In genomic region chr19:41407271-41407670, GRCh38 we compare ENCODE assay signal across 10 cellular contexts. TPM values are rescaled to one million over a fixed set of nuclear protein-coding genes. Genes with fewer than 3 reads are reported as not detected.
A peak's percentile ranks its signal among the peaks of the same experiment; 100 is the strongest.
DNase-seq lines count a peak whose midpoint lies in the region; ATAC-seq and TF ChIP-seq lines count a peak whose summit lies in the region.
"Had no signal": no experiment of that assay in that cellular context is flagged by ENCODE, and none has a peak within 500 bp of the region (broad histone marks: within the 10 kb centered on the region; RNA-seq: fewer than 3 reads in every experiment).

No MANE protein-coding gene starts in this region.

- H3K36me3 ChIP-seq in BLaER1 treated with 17β-estradiol and CSF1 and Interleukin-3, amounts not matched to agents 10 nM and 100 nM, result peaks cover 13 to 47% (median 28%) of the 10 kb centered on the region in 11 experiments; a peak in 18 of 22 replicates
- no peaks in the 10 kb centered on the region for H3K36me3 ChIP-seq in endocrine pancreas (ENCODE audit: control insufficient read depth, insufficient read depth, low read length)
- no peaks in the 10 kb centered on the region; the same call in 1 of the 2 replicates for H3K36me3 ChIP-seq in Caco-2 (ENCODE audit: control insufficient read depth, insufficient read depth, low read length)

- peak overlapping the region; percentile 50 to 91 (median 81) for H3K4me2 ChIP-seq in BLaER1 treated with 17β-estradiol and CSF1 and Interleukin-3, amounts not matched to agents 10 nM and 100 nM

- CTCF ChIA-PET in Caco-2 (lab: Charles Lee), result interaction anchor here (1.1 kb wide), 1 partner anchor 22 kb away, joined by 3 read pairs; no protein-coding TSS in a partner anchor

- H3K9ac ChIP-seq in BLaER1 treated with 17β-estradiol and CSF1 and Interleukin-3, amounts not matched to agents 10 nM and 100 nM, result peak overlapping the region in 10 of 11 experiments; percentile 59 to 89 (median 82); a peak in 19 of 22 replicates
- peak overlapping the region; percentile 11 for H3K9ac ChIP-seq in endocrine pancreas (ENCODE audit: control insufficient read depth, insufficient read depth, low read length)

- H3K4me3 ChIP-seq in BLaER1 treated with 17β-estradiol and CSF1 and Interleukin-3, amounts not matched to agents 10 nM and 100 nM, result no peak overlapping the region
- no peak overlapping the region for H3K4me3 ChIP-seq in endocrine pancreas (ENCODE audit: control insufficient read depth, insufficient read depth, low read length)
- no peak overlapping the region for H3K4me3 ChIP-seq in Caco-2 (ENCODE audit: low read depth, low read length)

- H3K9me3 ChIP-seq in BLaER1 treated with 17β-estradiol and CSF1 and Interleukin-3, amounts not matched to agents 10 nM and 100 nM (replicated peaks in 1 of 11), result no peaks in the 10 kb centered on the region
- H3K9me3 ChIP-seq in endocrine pancreas (ENCODE audit: control insufficient read depth, low read length) (no peaks in the 10 kb centered on the region), Caco-2 (no peaks in the 10 kb centered on the region)

- peaks cover 47 to 95% (median 80%) of the 10 kb centered on the region in 10 experiments for H3K4me1 ChIP-seq in BLaER1 treated with 17β-estradiol and CSF1 and Interleukin-3, amounts not matched to agents 10 nM and 100 nM
- H3K4me1 ChIP-seq in endocrine pancreas (ENCODE audit: control insufficient read depth, insufficient read depth, low read length), result no peaks in the 10 kb centered on the region
- peaks cover 15% of the 10 kb centered on the region for H3K4me1 ChIP-seq in Caco-2

- H3K36me3 Mint-ChIP-seq in Caco-2 (ENCODE audit: insufficient read depth, unreplicated experiment), result peaks cover 13% of the 10 kb centered on the region

- no peak for TF ChIP-seq CTCF in Caco-2 (IDR thresholded peaks at IDR 0.05; ENCODE audit: insufficient read depth in 1 of 2, low read depth in 1 of 2, low read length in 1 of 2, severe bottlenecking in 1 of 2, unreplicated experiment in 1 of 2)

- no peaks in the 10 kb centered on the region; a peak in 1 of 22 replicates for H4K20me1 ChIP-seq in BLaER1 treated with 17β-estradiol and CSF1 and Interleukin-3, amounts not matched to agents 10 nM and 100 nM

- no peaks in the 10 kb centered on the region for H3K9me3 Mint-ChIP-seq in Caco-2 (ENCODE audit: unreplicated experiment)
- H3K9me3 Mint-ChIP-seq: T-helper 1 cell treated with Interleukin-12 subunit alpha and Interleukin-12 subunit beta and Interleukin-4 antibody, amounts not matched to agents 30 μg/mL and 1 μg/mL, for 36 hours had no signal

- H3K4me3 Mint-ChIP-seq in Caco-2 (ENCODE audit: unreplicated experiment), result no peak overlapping the region
- H3K4me3 Mint-ChIP-seq: T-helper 1 cell treated with Interleukin-12 subunit alpha and Interleukin-12 subunit beta and Interleukin-4 antibody, amounts not matched to agents 30 μg/mL and 1 μg/mL, for 36 hours had no signal

- POLR2A ChIA-PET in Caco-2 (lab: Charles Lee), result no interaction called here

- no peaks in the 10 kb centered on the region for H3K27me3 ChIP-seq in BLaER1 treated with 17β-estradiol and CSF1 and Interleukin-3, amounts not matched to agents 10 nM and 100 nM
- H3K27me3 ChIP-seq in endocrine pancreas (ENCODE audit: control insufficient read depth, insufficient read depth, low read length) (no peaks in the 10 kb centered on the region), Caco-2 (replicated peaks; ENCODE audit: control insufficient read depth, insufficient read depth, low read length) (no peaks in the 10 kb centered on the region)

- H3K4me1 Mint-ChIP-seq in Caco-2 (ENCODE audit: low read depth, unreplicated experiment), result peaks cover 16% of the 10 kb centered on the region

- intact Hi-C loops in posterior vena cava (cut with DNase I), result no loop called here
- intact Hi-C loops in Caco-2 (cut with micrococcal nuclease; ENCODE audit: unreplicated experiment), result no loop called here

- H3K27ac ChIP-seq in BLaER1 treated with 17β-estradiol and CSF1 and Interleukin-3, amounts not matched to agents 10 nM and 100 nM, result peak overlapping the region; percentile 88 to 99 (median 96); a peak in 21 of 22 replicates

- DNase-seq in MV-4-11 (lab: John Stamatoyannopoulos, UW), result peak; percentile 88
- DNase-seq in medulla oblongata (ENCODE audit: extremely low spot score), result peak; percentile 21
- no peak for DNase-seq in posterior vena cava (ENCODE audit: low spot score)
- no peak for DNase-seq in nucleus accumbens (lab: John Stamatoyannopoulos, UW)
- no peak for DNase-seq in Caco-2
- DNase-seq: NCI-H748 treated with DMSO at 0.1 percent for 48 hours had no signal

- no peaks in the 10 kb centered on the region for H3K27me3 Mint-ChIP-seq in Caco-2 (ENCODE audit: insufficient read depth, unreplicated experiment)

- no TSS peak for BruUV-seq in Caco-2 (replicated peaks; lab: Mats Ljungman, UMichigan)

- no peak overlapping the region for H3K27ac Mint-ChIP-seq in Caco-2 (ENCODE audit: unreplicated experiment)
- H3K27ac Mint-ChIP-seq: T-helper 1 cell treated with Interleukin-12 subunit alpha and Interleukin-12 subunit beta and Interleukin-4 antibody, amounts not matched to agents 30 μg/mL and 1 μg/mL, for 36 hours had no signal

- ATAC-seq in GM19324 (IDR thresholded peaks at IDR 0.05; ENCODE audit: low FRiP score, unreplicated experiment), result no peak

RNA-seq across cellular contexts. Expression of gene BCKDHA, which starts 9.7 kb away (rescaled TPM):
- total RNA-seq in posterior vena cava, result 10 to 100 TPM in 1 of 2 donors, 1 to 10 TPM in 1; 8.5 to 15.7 TPM
- total RNA-seq in Caco-2 (2022), result 9.4 and 19.4 TPM in 2 replicates

RNA-seq across cellular contexts. Expression of gene EXOSC5, which starts 10.1 kb away (rescaled TPM):
- total RNA-seq in posterior vena cava, result 1 to 10 TPM; 7.2 to 7.3 TPM
- total RNA-seq in Caco-2 (2022), result 36.6 and 37.3 TPM in 2 replicates

RNA-seq across cellular contexts. Expression of gene B3GNT8, which starts 19.9 kb away (rescaled TPM):
- total RNA-seq in posterior vena cava (1 to 10 TPM; 3.3 to 4.2 TPM), Caco-2 (2022) (3.1 and 3.7 TPM in 2 replicates)

RNA-seq across cellular contexts. Expression of gene TMEM91, which starts 30.9 kb away (rescaled TPM):
- total RNA-seq in posterior vena cava (1 to 10 TPM; 6.4 to 8.3 TPM), Caco-2 (2022) (1.4 and 2.2 TPM in 2 replicates)

RNA-seq across cellular contexts. Expression of gene DMAC2, which starts 32.4 kb away (rescaled TPM):
- 10 to 100 TPM; 30.5 to 30.7 TPM for total RNA-seq in posterior vena cava
- total RNA-seq in Caco-2 (2022), result 75.9 and 85.0 TPM in 2 replicates

Comparison
In these comparisons a context has a peak if more than half of its experiments do, and no peak if none do; other contexts are left out.
1. DNase-seq: peak in MV-4-11 (single experiment) and medulla oblongata (single experiment); none in posterior vena cava (single experiment), nucleus accumbens (0 of 56) and Caco-2 (0 of 2).